Comparison of ENCODE assay signal across 8 cellular contexts in the genomic region with DNA sequence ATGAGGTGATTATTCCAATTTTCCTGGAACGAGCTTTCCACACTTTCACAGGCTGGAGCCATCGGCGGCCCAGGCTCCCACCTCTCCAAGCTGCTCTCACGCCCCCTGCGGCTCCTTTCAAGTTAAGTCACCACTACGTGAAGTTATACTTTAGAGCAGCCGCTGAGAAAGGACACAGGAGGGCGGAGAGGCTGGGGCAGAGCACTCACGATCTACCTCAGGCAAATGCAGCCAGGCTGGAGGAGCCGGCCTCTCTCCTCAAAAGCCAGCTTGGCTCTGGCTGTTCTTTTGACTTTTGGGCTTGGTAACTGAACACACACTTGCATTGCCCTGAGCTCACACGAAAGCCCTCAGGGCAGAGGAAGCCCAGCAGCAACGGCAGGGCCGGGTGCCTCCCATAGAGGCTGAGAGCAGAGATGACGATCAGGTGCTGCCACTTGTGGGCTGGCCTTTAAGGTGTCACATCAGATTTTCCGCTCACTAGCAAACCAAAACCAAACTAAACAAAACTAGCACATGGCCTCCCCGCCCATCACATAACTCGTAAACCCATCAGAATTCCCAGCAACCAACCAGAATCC.
A peak's percentile ranks its signal among the peaks of the same experiment; 100 is the strongest.
DNase-seq lines count a peak whose midpoint lies in the region; ATAC-seq lines count a peak whose summit lies in the region.

No MANE protein-coding gene starts in this region.

- no peak overlapping the region for H3K4me3 ChIP-seq in trophoblast cell (ENCODE audit: low read depth, low read length)
- no peak overlapping the region for H3K4me3 ChIP-seq in urinary bladder (ENCODE audit: low read depth, low read length)

- no peaks in the 10 kb centered on the region for H3K79me1 ChIP-seq in trophoblast cell (ENCODE audit: low read length)

- H4K8ac ChIP-seq in trophoblast cell (ENCODE audit: low read depth, low read length): no peak overlapping the region

- no peak overlapping the region for H2BK12ac ChIP-seq in trophoblast cell (ENCODE audit: low read length)

- H3K27ac ChIP-seq in trophoblast cell (ENCODE audit: low read depth, low read length) (no peak overlapping the region), urinary bladder (ENCODE audit: low read depth) (peak overlapping the region; percentile 57)

- H3K4me1 ChIP-seq in trophoblast cell (ENCODE audit: control insufficient read depth in 1 of 2, insufficient read depth in 2 of 2, low read length in 2 of 2): peaks cover 13 to 15% of the 10 kb centered on the region in 2 experiments
- H3K4me1 ChIP-seq in urinary bladder (ENCODE audit: insufficient read depth): peaks cover 2% of the 10 kb centered on the region

- H3K27me3 ChIP-seq in trophoblast cell (ENCODE audit: insufficient read depth, low read length): no peaks in the 10 kb centered on the region

- H3K14ac ChIP-seq in trophoblast cell (ENCODE audit: low read length): no peak overlapping the region

- H3K9ac ChIP-seq in trophoblast cell (ENCODE audit: low read length): no peak overlapping the region

- peak overlapping the region; percentile 9 for H2AFZ ChIP-seq in trophoblast cell (ENCODE audit: insufficient read depth, low read length, poor library complexity)

- no peaks in the 10 kb centered on the region for H3K9me3 ChIP-seq in trophoblast cell (ENCODE audit: insufficient read depth, low read depth, low read length)

- no CpG with 5 or more reads among the region's 17 CpGs for WGBS in trophoblast cell (ENCODE audit: extremely low coverage, insufficient coverage, insufficient read length)
- 33% methylated on average over 17 of the region's 17 CpGs for WGBS in urinary bladder

- no peak overlapping the region for H2BK5ac ChIP-seq in trophoblast cell (ENCODE audit: low read depth, low read length, poor library complexity)

- H2BK120ac ChIP-seq in trophoblast cell (ENCODE audit: insufficient read depth, low read length, poor library complexity): no peak overlapping the region

- no peaks in the 10 kb centered on the region for H3K36me3 ChIP-seq in trophoblast cell (ENCODE audit: control insufficient read depth in 1 of 2, insufficient read depth in 2 of 2, low read length in 2 of 2)
- H3K36me3 ChIP-seq in urinary bladder (ENCODE audit: insufficient read depth): no peaks in the 10 kb centered on the region

- H3K18ac ChIP-seq in trophoblast cell (ENCODE audit: low read length): no peak overlapping the region

- H3K4me2 ChIP-seq in trophoblast cell (ENCODE audit: low read length): peak overlapping the region; percentile 3

- H3K23ac ChIP-seq in trophoblast cell (ENCODE audit: low read length): no peak overlapping the region

- H2AK5ac ChIP-seq in trophoblast cell (ENCODE audit: low read length): no peak overlapping the region

- no peak overlapping the region for H3K4ac ChIP-seq in trophoblast cell (ENCODE audit: low read depth, low read length)

- no peak overlapping the region for H4K12ac ChIP-seq in trophoblast cell (ENCODE audit: low read depth, low read length)

- H3K79me2 ChIP-seq in trophoblast cell (ENCODE audit: control insufficient read depth, insufficient read depth, low read length, poor library complexity): no peaks in the 10 kb centered on the region

- DNase-seq in CD1c-positive myeloid dendritic cell (ENCODE audit: extremely low spot score) (peak; percentile 38), ecto neural progenitor cell (ENCODE audit: low spot score) (peak; percentile 77), trophoblast cell (peak; percentile 89 to 96)
- peak; percentile 84 for DNase-seq in activated CD4-positive, alpha-beta T cell treated with anti-CD3 and anti-CD28 coated beads for 48 hours

- peak; percentile 54 for ATAC-seq in HG03442 (IDR thresholded peaks at IDR 0.05; ENCODE audit: unreplicated experiment)
- ATAC-seq in GM19328 (IDR thresholded peaks at IDR 0.05; ENCODE audit: unreplicated experiment): no peak
- ATAC-seq in HG03460 (IDR thresholded peaks at IDR 0.05; ENCODE audit: unreplicated experiment): no peak

- H4K91ac ChIP-seq in trophoblast cell (ENCODE audit: low read depth, low read length): no peak overlapping the region

Comparison
In these comparisons a context has a peak if more than half of its experiments do, and no peak if none do; other contexts are left out.
1. DNase-seq: peak in every context shown above with its lines; median percentile 92 in trophoblast cell; 84 in activated CD4-positive, alpha-beta T cell treated with anti-CD3 and anti-CD28 coated beads for 48 hours; 77 in ecto neural progenitor cell; 38 in CD1c-positive myeloid dendritic cell.